Comparison of ENCODE assay signal across 1 cellular context in genomic region chr17:60720763-60721531, GRCh38.
TF ChIP-seq lines count a peak whose summit lies in the region.

No MANE protein-coding gene starts in this region.

TF ChIP-seq in H1, 55 proteins besides CTCF, POLR2A, EP300 and RAD21 (continued from another document):
- no peak for TF ChIP-seq USF2 (IDR thresholded peaks at IDR 0.05; ENCODE audit: low read length)
- TF ChIP-seq YY1 (IDR thresholded peaks at IDR 0.05; ENCODE audit: low read depth, low read length), result no peak
- no peak for TF ChIP-seq SRF (IDR thresholded peaks at IDR 0.05; ENCODE audit: low read depth, low read length)
- TF ChIP-seq CBX8 (IDR thresholded peaks at IDR 0.05; ENCODE audit: borderline replicate concordance, low read depth, low read length), result no peak
- TF ChIP-seq NANOG (IDR thresholded peaks at IDR 0.05; ENCODE audit: insufficient read depth, low read depth, low read length, poor library complexity, severe bottlenecking), result no peak
TF ChIP-seq in H1: peak in this region for 0.
